In genomic region chr6:123447315-123447937, GRCh38 we compare ENCODE assay signal across 17 cellular contexts.
DNase-seq lines count a peak whose midpoint lies in the region; TF ChIP-seq lines count a peak whose summit lies in the region.
"Had no signal": no experiment of that assay in that cellular context is flagged by ENCODE, and none has a peak within 500 bp of the region (broad histone marks: within the 10 kb centered on the region; RNA-seq: fewer than 3 reads in every experiment).

No MANE protein-coding gene starts in this region.

- peaks cover 16% of the 10 kb centered on the region for H3K9me3 ChIP-seq in left ventricle myocardium inferior (replicated peaks)
- H3K9me3 ChIP-seq in skeletal muscle tissue (ENCODE audit: control insufficient read depth in 3 of 3, low read length in 3 of 3) = no peaks in the 10 kb centered on the region
- H3K9me3 ChIP-seq in HAP-1 = no peaks in the 10 kb centered on the region
- H3K9me3 ChIP-seq: A549 had no signal

- no peaks in the 10 kb centered on the region for H3K4me1 Mint-ChIP-seq in nephron progenitor cell
- H3K4me1 Mint-ChIP-seq: CD4-positive, alpha-beta memory T cell had no signal

- peak overlapping the region; percentile 66 for H3K27ac Mint-ChIP-seq in nephron progenitor cell
- H3K27ac Mint-ChIP-seq: CD4-positive, alpha-beta memory T cell had no signal

- H3K4me1 ChIP-seq in left ventricle myocardium inferior = peaks cover 9% of the 10 kb centered on the region
- H3K4me1 ChIP-seq in skeletal muscle tissue (ENCODE audit: control insufficient read depth in 3 of 3, insufficient read depth in 3 of 3, low read length in 3 of 3) = peaks cover 3 to 24% (median 13%) of the 10 kb centered on the region in 3 donors
- no peaks in the 10 kb centered on the region for H3K4me1 ChIP-seq in HAP-1
- H3K4me1 ChIP-seq: A549 had no signal

- H3K27me3 Mint-ChIP-seq in nephron progenitor cell (ENCODE audit: low read depth, poor library complexity) = no peaks in the 10 kb centered on the region
- H3K27me3 Mint-ChIP-seq: CD4-positive, alpha-beta memory T cell had no signal

- H3K27ac ChIP-seq in left ventricle myocardium inferior (replicated peaks) (peak overlapping the region; percentile 2), skeletal muscle tissue (ENCODE audit: low read depth, low read length) (peak overlapping the region; percentile 57)
- H3K27ac ChIP-seq: A549 had no signal

- peaks cover 51% of the 10 kb centered on the region for H3K9me3 Mint-ChIP-seq in nephron progenitor cell

- in situ Hi-C loops in HAP-1 (cut with MboI; ENCODE audit: low sequenced_read_pairs) = no loop called here

- TF ChIP-seq CTCF in left ventricle myocardium inferior (IDR thresholded peaks at IDR 0.05; ENCODE audit: borderline replicate concordance) (no peak), nephron progenitor cell (IDR thresholded peaks at IDR 0.05) (no peak)

- H3K4me3 ChIP-seq in left ventricle myocardium inferior (no peak overlapping the region), skeletal muscle tissue (ENCODE audit: low read length in 3 of 3) (no peak overlapping the region), HAP-1 (no peak overlapping the region)
- H3K4me3 ChIP-seq: A549 had no signal

- DNase-seq in left ventricle myocardium inferior (no peak), cardiac septum (ENCODE audit: low spot score) (no peak), OCI-M1 (lab: John Stamatoyannopoulos, UW) (peak; percentile 34), nephron progenitor cell (no peak), HAP-1 (ENCODE audit: low spot score in 2 of 2) (no peak), KG1 (lab: John Stamatoyannopoulos, UW) (no peak)
- DNase-seq: 8988T, ACHN, C1 segment of cervical spinal cord, COR-L47, DMS153, DND-41, GOT3, HCEC 1CT had no signal

- no peaks in the 10 kb centered on the region for H3K27me3 ChIP-seq in left ventricle myocardium inferior (ENCODE audit: low read depth)
- no peaks in the 10 kb centered on the region for H3K27me3 ChIP-seq in skeletal muscle tissue (ENCODE audit: control insufficient read depth in 3 of 3, insufficient read depth in 3 of 3, low read length in 3 of 3)
- no peaks in the 10 kb centered on the region for H3K27me3 ChIP-seq in HAP-1 (ENCODE audit: low read depth)

- H3K36me3 ChIP-seq in left ventricle myocardium inferior (peaks cover 22% of the 10 kb centered on the region), skeletal muscle tissue (ENCODE audit: control insufficient read depth in 3 of 3, insufficient read depth in 3 of 3, low read length in 3 of 3) (no peaks in the 10 kb centered on the region), HAP-1 (replicated peaks) (no peaks in the 10 kb centered on the region)

- H3K9ac ChIP-seq in skeletal muscle tissue (ENCODE audit: low read depth in 1 of 3, low read length in 3 of 3) = no peak overlapping the region

- H3K36me3 Mint-ChIP-seq in nephron progenitor cell (ENCODE audit: low read depth) = peaks cover 15% of the 10 kb centered on the region
- H3K36me3 Mint-ChIP-seq: CD4-positive, alpha-beta memory T cell had no signal

- no peak overlapping the region for H3K4me3 Mint-ChIP-seq in nephron progenitor cell
- H3K4me3 Mint-ChIP-seq: CD4-positive, alpha-beta memory T cell had no signal

- intact Hi-C loops in left ventricle myocardium inferior (cut with micrococcal nuclease) = no loop called here
- intact Hi-C loops in cardiac septum (cut with DNase I) = no loop called here
